ENCODE assay signal across 10 cellular contexts in genomic region chr3:27589795-27590194, GRCh38.
DNase-seq lines count a peak whose midpoint lies in the region; ATAC-seq, FAIRE-seq and TF ChIP-seq lines count a peak whose summit lies in the region.
"Had no signal": no experiment of that assay in that cellular context is flagged by ENCODE, and none has a peak within 500 bp of the region (broad histone marks: within the 10 kb centered on the region; RNA-seq: fewer than 3 reads in every experiment).

No MANE protein-coding gene starts in this region.

- no peak for TF ChIP-seq CTCF in astrocyte of the spinal cord (IDR thresholded peaks at IDR 0.05; ENCODE audit: low read depth, low read length)
- TF ChIP-seq CTCF in keratinocyte (optimal IDR thresholded peaks at IDR 0.05 in 1 of 3, IDR thresholded peaks at IDR 0.05 in 1 of 3, conservative IDR thresholded peaks at IDR 0.05 in 1 of 3; ENCODE audit: extremely low read depth in 1 of 3, insufficient read depth in 2 of 3, low read length in 3 of 3) = no peak
- no peak for TF ChIP-seq CTCF in suprapubic skin (IDR thresholded peaks at IDR 0.05)
- no peak for TF ChIP-seq CTCF in GM13977 (IDR thresholded peaks at IDR 0.05; ENCODE audit: extremely low read depth, insufficient read depth, missing control alignments)

- ATAC-seq in GM21576 (IDR thresholded peaks at IDR 0.05; ENCODE audit: unreplicated experiment) (no peak), HG03442 (IDR thresholded peaks at IDR 0.05; ENCODE audit: unreplicated experiment) (no peak)
- ATAC-seq: body of pancreas had no signal

- no peak overlapping the region for H2AFZ ChIP-seq in keratinocyte (ENCODE audit: control insufficient read depth, low read length)

- dilution Hi-C loops in keratinocyte (cut with MboI; ENCODE audit: extremely low pct_ligation_motif_present, low sequenced_read_pairs) = no loop called here

- H3K4me2 ChIP-seq in keratinocyte (ENCODE audit: control insufficient read depth, extremely low read depth, insufficient read depth, low read depth, low read length) = peak overlapping the region; percentile 49

- H3K4me3 ChIP-seq in astrocyte of the spinal cord (ENCODE audit: low read depth, low read length) (no peak overlapping the region), keratinocyte (ENCODE audit: control insufficient read depth in 2 of 3, extremely low read depth in 1 of 3, insufficient read depth in 2 of 3, low read depth in 1 of 3, low read length in 3 of 3) (no peak overlapping the region), suprapubic skin (no peak overlapping the region)
- H3K4me3 ChIP-seq: body of pancreas had no signal

- H3K27ac ChIP-seq in keratinocyte (ENCODE audit: control insufficient read depth, insufficient read depth, low read length) = peak overlapping the region; percentile 17
- peak overlapping the region; percentile 83 for H3K27ac ChIP-seq in suprapubic skin

- FAIRE-seq in keratinocyte (lab: Jason Lieb, UNC) = no peak

- no peak for TF ChIP-seq POLR2A in suprapubic skin (IDR thresholded peaks at IDR 0.05)

- H3K9ac ChIP-seq in keratinocyte (ENCODE audit: control insufficient read depth, extremely low read depth, insufficient read depth, low read length) = no peak overlapping the region

- H4K20me1 ChIP-seq in keratinocyte (ENCODE audit: control insufficient read depth, extremely low read depth, insufficient read depth, low read length) = no peaks in the 10 kb centered on the region

- WGBS in suprapubic skin = 94% methylated on average over 1 of the region's 1 CpG

- no peak for TF ChIP-seq EP300 in suprapubic skin (IDR thresholded peaks at IDR 0.05)

- in situ Hi-C loops in astrocyte of the spinal cord (cut with HindIII; ENCODE audit: low sequenced_read_pairs) = no loop called here
- in situ Hi-C loops in GM13977 (cut with MboI; ENCODE audit: low pct_unique_long_range_greater_than_20kb, low sequenced_read_pairs, unreplicated experiment) = no loop called here

- DNase-seq in LHCN-M2 (ENCODE audit: low read depth) (peak; percentile 49), astrocyte of the spinal cord (ENCODE audit: low read depth, low spot score) (peak; percentile 73), keratinocyte (ENCODE audit: low read depth, low spot score) (no peak), suprapubic skin (ENCODE audit: low spot score in 2 of 2) (no peak), GM13977 (ENCODE audit: low spot score) (no peak)
- DNase-seq: activated CD4-positive, CD25-positive, alpha-beta regulatory T cell treated with anti-CD3 and anti-CD28 coated beads, Interleukin-2, amount 50 U/mL, for 72 hours; retina had no signal

- H3K79me2 ChIP-seq in keratinocyte (ENCODE audit: control insufficient read depth, insufficient read depth, low read length) = no peaks in the 10 kb centered on the region

- no peaks in the 10 kb centered on the region for H3K27me3 ChIP-seq in keratinocyte (ENCODE audit: control insufficient read depth, extremely low read depth, insufficient read depth, low read length)
- H3K27me3 ChIP-seq in suprapubic skin = no peaks in the 10 kb centered on the region
- H3K27me3 ChIP-seq: body of pancreas had no signal

- no peaks in the 10 kb centered on the region for H3K9me1 ChIP-seq in keratinocyte (ENCODE audit: control insufficient read depth, extremely low read depth, insufficient read depth, low read length)

- H3K9me3 ChIP-seq in keratinocyte (ENCODE audit: control insufficient read depth, low read depth, low read length) (no peaks in the 10 kb centered on the region), suprapubic skin (no peaks in the 10 kb centered on the region)
- H3K9me3 ChIP-seq: body of pancreas had no signal

- peaks cover 37% of the 10 kb centered on the region for H3K4me1 ChIP-seq in keratinocyte (ENCODE audit: control insufficient read depth, extremely low read depth, insufficient read depth, low read length)
- H3K4me1 ChIP-seq in suprapubic skin = peaks cover 39% of the 10 kb centered on the region

- H3K36me3 ChIP-seq in keratinocyte (ENCODE audit: control insufficient read depth in 2 of 2, extremely low read depth in 1 of 2, insufficient read depth in 2 of 2, low read length in 2 of 2) (no peaks in the 10 kb centered on the region), suprapubic skin (no peaks in the 10 kb centered on the region)

Comparison
In these comparisons a context has a peak if more than half of its experiments do, and no peak if none do; other contexts are left out.
1. DNase-seq: peak in LHCN-M2 (single experiment) and astrocyte of the spinal cord (single experiment); none in keratinocyte (single experiment), suprapubic skin (0 of 2) and GM13977 (single experiment).